ENCODE assay signal across 16 cellular contexts in genomic region chr20:31836853-31837608, GRCh38. TPM values are rescaled to one million over a fixed set of nuclear protein-coding genes. Genes with fewer than 3 reads are reported as not detected.
DNase-seq lines count a peak whose midpoint lies in the region; ATAC-seq and TF ChIP-seq lines count a peak whose summit lies in the region.
"Had no signal": no experiment of that assay in that cellular context is flagged by ENCODE, and none has a peak within 500 bp of the region (broad histone marks: within the 10 kb centered on the region; RNA-seq: fewer than 3 reads in every experiment).

No MANE protein-coding gene starts in this region.

- H3K27ac ChIP-seq in KMS-11 (no peak overlapping the region), ascending aorta (peak overlapping the region; percentile 94 to 95)
- H3K27ac ChIP-seq: C4-2B, cardiac muscle cell had no signal

- H2AFZ ChIP-seq in KMS-11 (ENCODE audit: low read depth), result no peak overlapping the region

- no peaks in the 10 kb centered on the region for H4K20me1 ChIP-seq in KMS-11 (ENCODE audit: insufficient read depth)

- TF ChIP-seq CTCF in KMS-11 (conservative IDR thresholded peaks at IDR 0.05; ENCODE audit: low read depth, low read length) (no peak), ascending aorta (IDR thresholded peaks at IDR 0.05) (no peak), mesothelial cell of epicardium (IDR thresholded peaks at IDR 0.05; ENCODE audit: unreplicated experiment) (no peak)

- peaks cover 6% of the 10 kb centered on the region; the same call in 1 of the 2 replicates for H3K27me3 ChIP-seq in KMS-11 (ENCODE audit: insufficient read depth, low read depth)
- no peaks in the 10 kb centered on the region for H3K27me3 ChIP-seq in ascending aorta
- H3K27me3 ChIP-seq: cardiac muscle cell had no signal

- no peaks in the 10 kb centered on the region for H3K79me2 ChIP-seq in KMS-11 (ENCODE audit: insufficient read depth, low read depth)

- POLR2A ChIA-PET in T-cell (lab: Charles Lee), result no interaction called here

- CTCF ChIA-PET in T-cell (lab: Charles Lee), result interaction anchor here in 1 of 2 donors (1.1 kb wide), 1 partner anchor 15 kb away, joined by 4 read pairs; no protein-coding TSS in a partner anchor

- H3K27me3 Mint-ChIP-seq in mesothelial cell of epicardium (ENCODE audit: low read depth) (no peaks in the 10 kb centered on the region), T-cell (no peaks in the 10 kb centered on the region)
- peaks cover 9% of the 10 kb centered on the region for H3K27me3 Mint-ChIP-seq in stimulated activated memory B cell treated with anti-CD40 and anti-IgM and Interleukin-4, amounts not matched to agents 10 μg/mL and 1 μg/mL and 100 μg/mL, for 72 hours

- peaks cover 51% of the 10 kb centered on the region for H3K4me1 ChIP-seq in KMS-11 (ENCODE audit: low read depth, poor library complexity, severe bottlenecking)
- peaks cover 36 to 60% of the 10 kb centered on the region in 2 donors for H3K4me1 ChIP-seq in ascending aorta

- H3K4me3 Mint-ChIP-seq in mesothelial cell of epicardium (no peak overlapping the region), T-cell (no peak overlapping the region)
- H3K4me3 Mint-ChIP-seq in stimulated activated memory B cell treated with anti-CD40 and anti-IgM and Interleukin-4, amounts not matched to agents 10 μg/mL and 1 μg/mL and 100 μg/mL, for 72 hours, result no peak overlapping the region
- H3K4me3 Mint-ChIP-seq: stimulated activated effector memory CD8-positive, alpha-beta T cell treated with anti-CD3 and anti-CD28 coated beads, Interleukin-12 subunit alpha, Interleukin-12 subunit beta, amount 100 ng/mL, for 72 hours had no signal

- no peaks in the 10 kb centered on the region for H3K9me3 ChIP-seq in ascending aorta

- H3K4me3 ChIP-seq in KMS-11 (IDR thresholded peaks at IDR 0.05; ENCODE audit: insufficient read depth, low read depth, low read length), result no peak overlapping the region
- H3K4me3 ChIP-seq in ascending aorta, result no peak overlapping the region
- H3K4me3 ChIP-seq: cardiac muscle cell had no signal

- H3K27ac Mint-ChIP-seq in mesothelial cell of epicardium, result peak overlapping the region; percentile 50
- H3K27ac Mint-ChIP-seq in T-cell, result no peak overlapping the region
- H3K27ac Mint-ChIP-seq in stimulated activated memory B cell treated with anti-CD40 and anti-IgM and Interleukin-4, amounts not matched to agents 10 μg/mL and 1 μg/mL and 100 μg/mL, for 72 hours, result no peak overlapping the region
- H3K27ac Mint-ChIP-seq: stimulated activated effector memory CD8-positive, alpha-beta T cell treated with anti-CD3 and anti-CD28 coated beads, Interleukin-12 subunit alpha, Interleukin-12 subunit beta, amount 100 ng/mL, for 72 hours had no signal

- intact Hi-C loops in ascending aorta (cut with DNase I), result loop anchor here (1.0 kb wide), 1 partner anchor 14 kb away; no protein-coding TSS in a partner anchor

- peak overlapping the region; percentile 77 for H3K4me2 ChIP-seq in KMS-11

- DNase-seq in EH (ENCODE audit: low read depth), result peak; percentile 79
- DNase-seq in ascending aorta (ENCODE audit: low spot score in 2 of 2), result no peak
- DNase-seq in mesothelial cell of epicardium (ENCODE audit: low spot score in 2 of 2, unreplicated experiment in 2 of 2), result no peak
- DNase-seq in NCI-H82 treated with DMSO at 0.1 percent for 48 hours (lab: John Stamatoyannopoulos, UW; ENCODE audit: unreplicated experiment), result no peak
- DNase-seq in T-cell, result no peak
- DNase-seq in HK-2 (ENCODE audit: unreplicated experiment), result no peak
- DNase-seq: glutamatergic neuron; Karpas-422; NCI-H748 treated with DMSO at 0.1 percent for 48 hours; retina; stimulated activated CD4-positive, alpha-beta T cell treated with anti-CD3 and anti-CD28 coated beads, Interleukin-4, amount 100 ng/mL, for 24 hours had no signal

- H3K9ac ChIP-seq in KMS-11, result no peak overlapping the region

- no peaks in the 10 kb centered on the region for H3K36me3 ChIP-seq in KMS-11 (ENCODE audit: insufficient read depth)
- H3K36me3 ChIP-seq in ascending aorta, result no peaks in the 10 kb centered on the region
- H3K36me3 ChIP-seq: cardiac muscle cell had no signal

- ATAC-seq in T-cell (replicated peaks in 1 of 4), result no peak
- ATAC-seq in stimulated activated memory B cell treated with anti-CD40 and anti-IgM and Interleukin-4, amounts not matched to agents 10 μg/mL and 1 μg/mL and 100 μg/mL, for 72 hours, result no peak

- H3K36me3 Mint-ChIP-seq in mesothelial cell of epicardium (no peaks in the 10 kb centered on the region), T-cell (no peaks in the 10 kb centered on the region)
- H3K36me3 Mint-ChIP-seq in stimulated activated memory B cell treated with anti-CD40 and anti-IgM and Interleukin-4, amounts not matched to agents 10 μg/mL and 1 μg/mL and 100 μg/mL, for 72 hours, result no peaks in the 10 kb centered on the region
- H3K36me3 Mint-ChIP-seq: stimulated activated effector memory CD8-positive, alpha-beta T cell treated with anti-CD3 and anti-CD28 coated beads, Interleukin-12 subunit alpha, Interleukin-12 subunit beta, amount 100 ng/mL, for 72 hours had no signal

- H3K9me3 Mint-ChIP-seq in mesothelial cell of epicardium (no peaks in the 10 kb centered on the region), T-cell (no peaks in the 10 kb centered on the region)
- no peaks in the 10 kb centered on the region for H3K9me3 Mint-ChIP-seq in stimulated activated memory B cell treated with anti-CD40 and anti-IgM and Interleukin-4, amounts not matched to agents 10 μg/mL and 1 μg/mL and 100 μg/mL, for 72 hours
- H3K9me3 Mint-ChIP-seq: stimulated activated effector memory CD8-positive, alpha-beta T cell treated with anti-CD3 and anti-CD28 coated beads, Interleukin-12 subunit alpha, Interleukin-12 subunit beta, amount 100 ng/mL, for 72 hours had no signal

- H3K4me1 Mint-ChIP-seq in mesothelial cell of epicardium (peaks cover 16% of the 10 kb centered on the region), T-cell (peaks cover 0 to 11% (median 5%) of the 10 kb centered on the region in 3 donors)
- H3K4me1 Mint-ChIP-seq in stimulated activated memory B cell treated with anti-CD40 and anti-IgM and Interleukin-4, amounts not matched to agents 10 μg/mL and 1 μg/mL and 100 μg/mL, for 72 hours, result peaks cover 13% of the 10 kb centered on the region

RNA-seq across cellular contexts. Expression of gene FOXS1, which starts 8.4 kb away (rescaled TPM):
- 21.8 TPM for total RNA-seq in ascending aorta
- total RNA-seq in mesothelial cell of epicardium, result 1.9 to 2.5 TPM (median 2.1 TPM) in 3 replicates
- not detected for total RNA-seq in T-cell

RNA-seq across cellular contexts. Expression of gene MYLK2, which starts 17.9 kb away (rescaled TPM):
- not detected for total RNA-seq in ascending aorta
- 0.27 to 0.49 TPM (median 0.38 TPM) in 3 replicates for total RNA-seq in mesothelial cell of epicardium
- total RNA-seq in T-cell, result not detected

RNA-seq across cellular contexts. Expression of gene DUSP15, which starts 33.3 kb away (rescaled TPM):
- total RNA-seq in ascending aorta (13.0 TPM), mesothelial cell of epicardium (8.4 to 10.4 TPM (median 8.5 TPM) in 3 replicates), T-cell (not detected)

RNA-seq across cellular contexts. Expression of gene TTLL9, which starts 33.4 kb away (rescaled TPM):
- total RNA-seq in ascending aorta (not detected), mesothelial cell of epicardium (0.52 to 0.86 TPM (median 0.67 TPM) in 3 replicates), T-cell (under 1 TPM in 1 of 5 donors, not detected in 4; 0.16 TPM)
